ENCODE assay signal across 11 cellular contexts in genomic region chr1:111758373-111758772, GRCh38. TPM values are rescaled to one million over a fixed set of nuclear protein-coding genes. Genes with fewer than 3 reads are reported as not detected.
DNase-seq lines count a peak whose midpoint lies in the region; ATAC-seq and TF ChIP-seq lines count a peak whose summit lies in the region.
"Had no signal": no experiment of that assay in that cellular context is flagged by ENCODE, and none has a peak within 500 bp of the region (broad histone marks: within the 10 kb centered on the region; RNA-seq: fewer than 3 reads in every experiment).

No MANE protein-coding gene starts in this region.

- peak overlapping the region; percentile 32 for H3K4me3 Mint-ChIP-seq in natural killer cell

- H3K9me3 Mint-ChIP-seq in natural killer cell: no peaks in the 10 kb centered on the region

- no peak overlapping the region for H3K4me3 ChIP-seq in adipocyte (ENCODE audit: low read length)

- ATAC-seq in natural killer cell: no peak

- peaks cover 24 to 39% of the 10 kb centered on the region in 2 donors for H3K4me1 Mint-ChIP-seq in natural killer cell

- H3K4me1 ChIP-seq in adipocyte (ENCODE audit: control insufficient read depth, insufficient read depth, low read length): peaks cover 13% of the 10 kb centered on the region

- peaks cover 36% of the 10 kb centered on the region for H3K36me3 ChIP-seq in adipocyte (ENCODE audit: control insufficient read depth, insufficient read depth, low read length, severe bottlenecking)

- intact Hi-C loops in natural killer cell (cut with micrococcal nuclease): loop anchor here (10.0 kb wide), 3 partner anchors 284 to 864 kb away; partner anchors contain the start of genes C1orf162 and DENND2D

- no peaks in the 10 kb centered on the region for H3K27me3 Mint-ChIP-seq in natural killer cell (ENCODE audit: low read depth in 2 of 2)

- H3K27me3 ChIP-seq in adipocyte (replicated peaks; ENCODE audit: control insufficient read depth, insufficient read depth, low read length): no peaks in the 10 kb centered on the region

- peak overlapping the region; percentile 18 for H3K9ac ChIP-seq in adipocyte (ENCODE audit: low read length)

- peaks cover 12% of the 10 kb centered on the region for H3K36me3 Mint-ChIP-seq in natural killer cell

- DNase-seq in SIG-M5 treated with dmso at 0.1 percent for 504 hours (lab: John Stamatoyannopoulos, UW; ENCODE audit: unreplicated experiment) (peak; percentile 41), SIG-M5 (lab: John Stamatoyannopoulos, UW) (no peak), Kasumi-1 (lab: John Stamatoyannopoulos, UW) (peak; percentile 38 to 41), adipocyte (ENCODE audit: low read depth) (no peak), natural killer cell (no peak), GF-D8 (lab: John Stamatoyannopoulos, UW) (no peak), D341Med (ENCODE audit: low spot score) (no peak), NK-92 (lab: John Stamatoyannopoulos, UW; ENCODE audit: unreplicated experiment) (no peak)
- DNase-seq: activated naive CD4-positive, alpha-beta T cell; islet precursor cell; NCI-H1694 treated with DMSO at 0.1 percent for 48 hours had no signal

- H3K9me3 ChIP-seq in adipocyte (ENCODE audit: control insufficient read depth, low read length): no peaks in the 10 kb centered on the region

- no peak for TF ChIP-seq CTCF in natural killer cell (IDR thresholded peaks at IDR 0.05)

- peak overlapping the region in 1 of 2 donors; percentile 62 for H3K27ac Mint-ChIP-seq in natural killer cell

RNA-seq across cellular contexts. Expression of gene DDX20, which starts 2.7 kb away (rescaled TPM):
- total RNA-seq in natural killer cell: 10 to 100 TPM; 17.5 to 21.8 (median 17.7) TPM

RNA-seq across cellular contexts. Expression of gene INKA2, which starts 19.2 kb away (rescaled TPM):
- 1 to 10 TPM in 2 of 3 donors, under 1 TPM in 1; 0.48 to 2.6 (median 1.4) TPM for total RNA-seq in natural killer cell

Comparison
In these comparisons a context has a peak if more than half of its experiments do, and no peak if none do; other contexts are left out.
1. DNase-seq: peak in SIG-M5 treated with dmso at 0.1 percent for 504 hours (single experiment) and Kasumi-1 (2 of 2); none in SIG-M5 (single experiment), adipocyte (single experiment), natural killer cell (single experiment), GF-D8 (single experiment), D341Med (single experiment) and NK-92 (single experiment).